28 cellular contexts compared by ENCODE assay signal in genomic region chr10:122707535-122707934, GRCh38. TPM values are rescaled to one million over a fixed set of nuclear protein-coding genes. Genes with fewer than 3 reads are reported as not detected.
"Had no signal": no experiment of that assay in that cellular context is flagged by ENCODE, and none has a peak within 500 bp of the region (broad histone marks: within the 10 kb centered on the region; RNA-seq: fewer than 3 reads in every experiment).

No MANE protein-coding gene starts in this region.

- H3K27ac ChIP-seq: colonic mucosa, dorsolateral prefrontal cortex, esophagus squamous epithelium, pancreas, psoas muscle, right atrium auricular region, testis, upper lobe of left lung, WERI-Rb-1 had no signal

- H3K27ac Mint-ChIP-seq: activated naive CD8-positive, alpha-beta T cell treated with anti-CD3 and anti-CD28 coated beads for 36 hours; effector memory CD8-positive, alpha-beta T cell; nephron progenitor cell; stimulated activated memory B cell treated with anti-CD40 and anti-IgM and Interleukin-4, amounts not matched to agents 10 μg/mL and 1 μg/mL and 100 μg/mL, for 72 hours had no signal

- H3K36me3 ChIP-seq: colonic mucosa, esophagus squamous epithelium, heart left ventricle, pancreas, right atrium auricular region, upper lobe of left lung, WERI-Rb-1 had no signal

- H3K36me3 Mint-ChIP-seq: activated naive CD8-positive, alpha-beta T cell treated with anti-CD3 and anti-CD28 coated beads for 36 hours; stimulated activated memory B cell treated with anti-CD40 and anti-IgM and Interleukin-4, amounts not matched to agents 10 μg/mL and 1 μg/mL and 100 μg/mL, for 72 hours had no signal

- H3K9me3 Mint-ChIP-seq: activated naive CD8-positive, alpha-beta T cell treated with anti-CD3 and anti-CD28 coated beads for 36 hours; effector memory CD8-positive, alpha-beta T cell; nephron progenitor cell; stimulated activated memory B cell treated with anti-CD40 and anti-IgM and Interleukin-4, amounts not matched to agents 10 μg/mL and 1 μg/mL and 100 μg/mL, for 72 hours had no signal

- H3K4me3 ChIP-seq: colonic mucosa, dorsolateral prefrontal cortex, esophagus squamous epithelium, heart left ventricle, pancreas, psoas muscle, right atrium auricular region, testis, upper lobe of left lung had no signal

- H3K4me1 Mint-ChIP-seq: nephron progenitor cell; stimulated activated memory B cell treated with anti-CD40 and anti-IgM and Interleukin-4, amounts not matched to agents 10 μg/mL and 1 μg/mL and 100 μg/mL, for 72 hours had no signal

- H3K4me3 Mint-ChIP-seq: activated naive CD8-positive, alpha-beta T cell treated with anti-CD3 and anti-CD28 coated beads for 36 hours; effector memory CD8-positive, alpha-beta T cell; nephron progenitor cell; stimulated activated memory B cell treated with anti-CD40 and anti-IgM and Interleukin-4, amounts not matched to agents 10 μg/mL and 1 μg/mL and 100 μg/mL, for 72 hours had no signal

- ATAC-seq: effector memory CD8-positive, alpha-beta T cell; pancreas; psoas muscle; stimulated activated memory B cell treated with anti-CD40 and anti-IgM and Interleukin-4, amounts not matched to agents 10 μg/mL and 1 μg/mL and 100 μg/mL, for 72 hours had no signal

- H3K27me3 ChIP-seq: colonic mucosa, pancreas, right atrium auricular region, testis, upper lobe of left lung had no signal

- H3K4me1 ChIP-seq: colonic mucosa, esophagus squamous epithelium, psoas muscle, right atrium auricular region, upper lobe of left lung had no signal

- DNase-seq: activated CD4-positive, alpha-beta T cell treated with anti-CD3 and anti-CD28 coated beads for 1 hour; activated naive CD4-positive, alpha-beta T cell treated with Interleukin-2 at 50 U/mL for 16 hours; activated naive CD8-positive, alpha-beta T cell treated with anti-CD3 and anti-CD28 coated beads for 36 hours; activated T-cell treated with anti-CD3 and anti-CD28 coated beads, Interleukin-2, amount 50 U/mL, for 48 hours; colonic mucosa; dorsolateral prefrontal cortex; effector memory CD8-positive, alpha-beta T cell; esophagus squamous epithelium; islet precursor cell; left cardiac atrium; mesenchymal stem cell; nephron progenitor cell; pancreas; psoas muscle; stimulated activated CD4-positive, alpha-beta T cell treated with anti-CD3 and anti-CD28 coated beads, Interleukin-1b, Interleukin-23, amount 100 ng/mL, for 48 hours; SW 1271; testis; upper lobe of left lung; WERI-Rb-1 had no signal

- H3K9me3 ChIP-seq: colonic mucosa, esophagus squamous epithelium, heart left ventricle, pancreas, psoas muscle, right atrium auricular region, testis, upper lobe of left lung had no signal

RNA-seq across cellular contexts. Expression of gene C10orf120, which starts 7.9 kb away (rescaled TPM):
- total RNA-seq: activated naive CD8-positive, alpha-beta T cell treated with anti-CD3 and anti-CD28 coated beads for 36 hours; astrocyte; colonic mucosa; dorsolateral prefrontal cortex; endothelial cell of umbilical vein; esophagus squamous epithelium; heart left ventricle; left cardiac atrium; lower leg skin; mononuclear cell; myocyte; psoas muscle; right atrium auricular region; skeletal muscle tissue; upper lobe of left lung had no signal
- polyA plus RNA-seq: endothelial cell of umbilical vein, heart left ventricle, psoas muscle had no signal
